In the genomic region with DNA sequence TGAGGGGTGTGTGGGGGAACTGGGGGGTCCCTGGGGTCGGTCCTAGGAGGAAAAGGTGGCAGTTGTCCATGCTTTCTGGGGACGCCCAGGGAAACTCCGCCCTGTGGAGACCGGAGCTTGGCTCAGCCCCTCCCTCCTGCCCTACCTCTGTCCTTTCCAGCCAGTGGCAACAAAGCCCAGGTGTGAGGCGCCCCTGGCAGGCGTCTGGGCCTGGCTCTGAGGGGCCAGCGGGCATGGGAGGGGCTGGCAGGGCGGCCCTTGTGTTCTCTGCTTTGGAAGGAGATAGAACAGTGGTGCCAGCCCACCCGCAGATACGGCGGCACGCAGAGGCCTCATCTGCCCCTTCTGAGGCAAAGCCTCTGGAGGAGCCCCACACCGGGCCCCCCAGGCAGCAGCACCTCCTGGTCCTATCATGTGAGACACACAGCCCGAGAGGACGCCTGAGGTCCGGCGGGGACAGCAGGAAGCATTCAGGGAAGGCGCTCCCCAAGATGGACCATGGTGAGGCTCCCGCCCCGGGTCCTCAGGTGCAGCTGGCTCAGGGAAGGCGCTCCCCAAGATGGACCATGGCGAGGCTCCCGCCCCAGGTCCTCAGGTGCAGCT, we compare ENCODE assay signal across 14 cellular contexts. TPM values are rescaled to one million over a fixed set of nuclear protein-coding genes. Genes with fewer than 3 reads are reported as not detected.
A peak's percentile ranks its signal among the peaks of the same experiment; 100 is the strongest.
DNase-seq lines count a peak whose midpoint lies in the region; ATAC-seq and TF ChIP-seq lines count a peak whose summit lies in the region.
"Had no signal": no experiment of that assay in that cellular context is flagged by ENCODE, and none has a peak within 500 bp of the region (broad histone marks: within the 10 kb centered on the region; RNA-seq: fewer than 3 reads in every experiment).

No MANE protein-coding gene starts in this region.

- DNase-seq in BE2C = peak; percentile 10
- DNase-seq in H7 = peak; percentile 91
- peak; percentile 4 for DNase-seq in NCI-H774 (lab: John Stamatoyannopoulos, UW)
- no peak for DNase-seq in NCI-H2227 (lab: John Stamatoyannopoulos, UW; ENCODE audit: unreplicated experiment)
- no peak for DNase-seq in activated CD4-positive, alpha-beta T cell treated with anti-CD3 and anti-CD28 coated beads, Interleukin-2, amount 50 U/mL, for 1 hour
- DNase-seq in NCI-H2081 (lab: John Stamatoyannopoulos, UW) = no peak
- DNase-seq: COR-L47, GDM1, MV-4-11, NCI-H1694 treated with DMSO at 0.1 percent for 48 hours, SIG-M5 had no signal

- ATAC-seq in GM19351 (IDR thresholded peaks at IDR 0.05; ENCODE audit: unreplicated experiment) = no peak

- no peak for TF ChIP-seq CTCF in BE2C (IDR thresholded peaks at IDR 0.05; ENCODE audit: low read depth, low read length)

- H3K9ac ChIP-seq in iPS-18a (ENCODE audit: low read length) = no peak overlapping the region
- H3K9ac ChIP-seq: KMS-11 had no signal

- no peaks in the 10 kb centered on the region for H3K36me3 ChIP-seq in BE2C
- H3K36me3 ChIP-seq in H7 (replicated peaks; ENCODE audit: control insufficient read depth, insufficient read depth, low read length) = no peaks in the 10 kb centered on the region
- no peaks in the 10 kb centered on the region for H3K36me3 ChIP-seq in iPS-18a (ENCODE audit: control insufficient read depth, low read depth, low read length)

- no peaks in the 10 kb centered on the region for H3K4me1 ChIP-seq in BE2C
- H3K4me1 ChIP-seq in iPS-18a (ENCODE audit: control insufficient read depth, low read depth, low read length) = no peaks in the 10 kb centered on the region

- no peaks in the 10 kb centered on the region for H3K9me3 ChIP-seq in BE2C
- H3K9me3 ChIP-seq in iPS-18a (ENCODE audit: control insufficient read depth, low read depth, low read length) = no peaks in the 10 kb centered on the region

- no peak overlapping the region for H3K27ac ChIP-seq in iPS-18a (ENCODE audit: low read length)
- H3K27ac ChIP-seq: KMS-11 had no signal

- H3K27me3 ChIP-seq in BE2C (peaks cover 17% of the 10 kb centered on the region), H7 (ENCODE audit: control insufficient read depth, insufficient read depth, low read length) (peaks cover 5% of the 10 kb centered on the region), iPS-18a (ENCODE audit: control insufficient read depth, insufficient read depth, low read length) (peaks cover 25% of the 10 kb centered on the region)

- no peak overlapping the region for H3K4me3 ChIP-seq in BE2C (ENCODE audit: low read depth, low read length)
- no peak overlapping the region for H3K4me3 ChIP-seq in H7 (ENCODE audit: insufficient read depth, low read depth, low read length)
- peak overlapping the region; percentile 14 for H3K4me3 ChIP-seq in iPS-18a (ENCODE audit: low read length)

RNA-seq across cellular contexts. Expression of a gene that starts 47.9 kb away (rescaled TPM):
- 90.9 TPM for polyA plus RNA-seq in BE2C (2012; ENCODE audit: insufficient read depth, insufficient read length, low read depth)
- total RNA-seq in H7 (2014; rRNA removed; shearing (Covaris generic)) = 32.6 and 36.0 TPM in 2 replicates

Comparison
In these comparisons a context has a peak if more than half of its experiments do, and no peak if none do; other contexts are left out.
1. DNase-seq: peak in BE2C (single experiment), H7 (single experiment) and NCI-H774 (single experiment); none in NCI-H2227 (single experiment), activated CD4-positive, alpha-beta T cell treated with anti-CD3 and anti-CD28 coated beads, Interleukin-2, amount 50 U/mL, for 1 hour (single experiment) and NCI-H2081 (0 of 2).